Comparison of ENCODE assay signal across 24 cellular contexts in the genomic region with DNA sequence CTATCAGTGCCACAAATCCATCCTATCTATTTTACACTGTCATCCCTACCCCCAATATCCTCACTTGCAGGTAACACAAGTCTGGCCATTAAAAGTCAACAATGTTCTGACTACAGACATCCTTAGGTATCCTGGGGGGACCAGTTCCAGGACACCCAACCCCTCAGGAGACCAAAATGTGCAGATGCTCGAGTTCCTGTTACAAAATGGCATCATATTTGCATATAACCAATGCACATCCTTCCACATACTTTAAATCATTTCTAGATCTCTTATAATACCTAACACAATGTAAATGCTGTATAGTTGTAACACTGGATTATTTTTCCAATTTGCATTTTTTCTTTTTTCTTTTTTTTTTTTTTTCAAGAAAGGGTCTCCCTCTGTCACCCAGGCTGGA. TPM values are rescaled to one million over a fixed set of nuclear protein-coding genes. Genes with fewer than 3 reads are reported as not detected.
"Had no signal": no experiment of that assay in that cellular context is flagged by ENCODE, and none has a peak within 500 bp of the region (broad histone marks: within the 10 kb centered on the region; RNA-seq: fewer than 3 reads in every experiment).

No MANE protein-coding gene starts in this region.

- H3K27ac Mint-ChIP-seq: immature natural killer cell; mesothelial cell of epicardium; naive thymus-derived CD4-positive, alpha-beta T cell; neural progenitor cell; stimulated activated naive B cell treated with anti-CD40 and anti-IgM and Interleukin-4, amounts not matched to agents 10 μg/mL and 1 μg/mL and 100 μg/mL, for 72 hours had no signal

- H3K27me3 Mint-ChIP-seq: naive thymus-derived CD4-positive, alpha-beta T cell; stimulated activated naive B cell treated with anti-CD40 and anti-IgM and Interleukin-4, amounts not matched to agents 10 μg/mL and 1 μg/mL and 100 μg/mL, for 72 hours had no signal

- ATAC-seq: mucosa of descending colon; naive thymus-derived CD4-positive, alpha-beta T cell; stimulated activated naive B cell treated with anti-CD40 and anti-IgM and Interleukin-4, amounts not matched to agents 10 μg/mL and 1 μg/mL and 100 μg/mL, for 72 hours had no signal

- H3K4me1 Mint-ChIP-seq: immature natural killer cell, nephron, neural progenitor cell had no signal

- H3K4me1 ChIP-seq: neural progenitor cell, prostate gland, right atrium auricular region, sigmoid colon, thyroid gland, vagina had no signal

- H3K4me2 ChIP-seq: neural progenitor cell had no signal

- DNase-seq: cortex of kidney; hypothalamus; immature natural killer cell; islet precursor cell; mesenchymal stem cell; mucosa of descending colon; naive thymus-derived CD4-positive, alpha-beta T cell; sigmoid colon; stimulated activated CD4-positive, alpha-beta T cell treated with anti-CD3 and anti-CD28 coated beads, Interleukin-2, amount 100 ng/mL, for 24 hours; stimulated activated CD4-positive, alpha-beta T cell treated with anti-CD3 and anti-CD28 coated beads, Interleukin-4, amount 100 ng/mL, for 24 hours; stimulated activated naive B cell treated with anti-CD40 and anti-IgM and Interleukin-4, amounts not matched to agents 10 μg/mL and 1 μg/mL and 100 μg/mL, for 72 hours; stomach; thyroid gland; trophoblast cell had no signal

- H3K36me3 ChIP-seq: neural progenitor cell, prostate gland, thyroid gland had no signal

- H3K9me3 ChIP-seq: mucosa of descending colon, prostate gland, right atrium auricular region, sigmoid colon, stomach, thyroid gland, vagina had no signal

- H3K4me3 ChIP-seq: lung, mucosa of descending colon, neural progenitor cell, prostate gland, right atrium auricular region, sigmoid colon, stomach, thyroid gland, vagina had no signal

- H3K27ac ChIP-seq: neural progenitor cell, prostate gland, right atrium auricular region, sigmoid colon, stomach, thyroid gland, vagina had no signal

- H3K9me3 Mint-ChIP-seq: immature natural killer cell; mesothelial cell of epicardium; naive thymus-derived CD4-positive, alpha-beta T cell; nephron; neural progenitor cell had no signal

- H3K27me3 ChIP-seq: neural progenitor cell, right atrium auricular region, sigmoid colon, stomach, thyroid gland, vagina had no signal

- H3K4me3 Mint-ChIP-seq: immature natural killer cell; mesothelial cell of epicardium; naive thymus-derived CD4-positive, alpha-beta T cell; nephron; neural progenitor cell; stimulated activated naive B cell treated with anti-CD40 and anti-IgM and Interleukin-4, amounts not matched to agents 10 μg/mL and 1 μg/mL and 100 μg/mL, for 72 hours had no signal

RNA-seq across cellular contexts. Expression of a gene that starts 6.9 kb away (rescaled TPM):
- total RNA-seq: dermis microvascular lymphatic vessel endothelial cell, right atrium auricular region, skeletal muscle tissue, ureter, vagina had no signal
